Comparison of ENCODE assay signal across 29 cellular contexts in the genomic region with DNA sequence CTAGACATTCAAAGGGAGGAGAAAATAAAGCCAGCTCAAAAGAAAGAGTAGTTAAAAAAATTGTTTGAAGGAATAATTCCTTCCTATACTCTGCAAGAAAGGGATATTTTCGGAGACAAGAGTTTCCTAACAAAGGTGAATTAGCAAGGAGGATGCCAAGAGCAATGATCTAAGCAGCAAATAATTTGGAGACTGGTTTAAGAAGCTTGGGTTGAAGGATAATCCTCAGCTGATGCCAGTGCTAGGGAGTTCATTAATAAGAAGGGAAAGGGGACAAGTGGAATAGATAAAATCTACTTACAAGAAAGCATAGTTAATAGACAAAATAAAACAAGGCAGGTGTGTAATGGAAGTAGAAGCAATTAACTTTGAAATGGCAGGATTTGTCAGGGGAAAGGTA.
"Had no signal": no experiment of that assay in that cellular context is flagged by ENCODE, and none has a peak within 500 bp of the region (broad histone marks: within the 10 kb centered on the region; RNA-seq: fewer than 3 reads in every experiment).

No MANE protein-coding gene starts in this region.

- H3K9me3 ChIP-seq: neutrophil, pancreas, prostate gland, right lobe of liver, sigmoid colon, thoracic aorta, thyroid gland, tibial nerve, upper lobe of left lung, vagina had no signal

- H3K4me1 ChIP-seq: pancreas, prostate gland, right lobe of liver, sigmoid colon, thyroid gland, upper lobe of left lung, vagina had no signal

- H3K36me3 ChIP-seq: neutrophil, pancreas, prostate gland, right lobe of liver, sigmoid colon, thoracic aorta, thyroid gland, tibial nerve, upper lobe of left lung, vagina had no signal

- H3K9me3 Mint-ChIP-seq: natural killer cell treated with Interleukin-12 subunit alpha and Interleukin-12 subunit beta and Interleukin-15 and Interleukin-18, amount 100 ng/mL, for 72 hours; neural crest cell; stimulated activated naive CD8-positive, alpha-beta T cell treated with anti-CD3 and anti-CD28 coated beads, Interleukin-15, amount 100 ng/mL, for 72 hours had no signal

- H3K27ac Mint-ChIP-seq: naive B cell; naive thymus-derived CD8-positive, alpha-beta T cell; natural killer cell treated with Interleukin-12 subunit alpha and Interleukin-12 subunit beta and Interleukin-15 and Interleukin-18, amount 100 ng/mL, for 72 hours; nephron progenitor cell; stimulated activated memory B cell treated with anti-CD40 and anti-IgM and Interleukin-4, amounts not matched to agents 10 μg/mL and 1 μg/mL and 100 μg/mL, for 72 hours; stimulated activated naive CD8-positive, alpha-beta T cell treated with anti-CD3 and anti-CD28 coated beads, Interleukin-15, amount 100 ng/mL, for 72 hours had no signal

- H3K4me3 ChIP-seq: pancreas, prostate gland, right lobe of liver, sigmoid colon, thoracic aorta, thyroid gland, tibial nerve, upper lobe of left lung, vagina had no signal

- H3K4me1 Mint-ChIP-seq: naive B cell; naive thymus-derived CD8-positive, alpha-beta T cell; stimulated activated memory B cell treated with anti-CD40 and anti-IgM and Interleukin-4, amounts not matched to agents 10 μg/mL and 1 μg/mL and 100 μg/mL, for 72 hours; stimulated activated naive CD8-positive, alpha-beta T cell treated with anti-CD3 and anti-CD28 coated beads, Interleukin-15, amount 100 ng/mL, for 72 hours had no signal

- H3K27ac ChIP-seq: neutrophil, pancreas, prostate gland, right lobe of liver, sigmoid colon, thoracic aorta, thyroid gland, tibial nerve, upper lobe of left lung, vagina had no signal

- H3K36me3 Mint-ChIP-seq: naive B cell; naive thymus-derived CD8-positive, alpha-beta T cell; natural killer cell treated with Interleukin-12 subunit alpha and Interleukin-12 subunit beta and Interleukin-15 and Interleukin-18, amount 100 ng/mL, for 72 hours; stimulated activated memory B cell treated with anti-CD40 and anti-IgM and Interleukin-4, amounts not matched to agents 10 μg/mL and 1 μg/mL and 100 μg/mL, for 72 hours had no signal

- H3K27me3 ChIP-seq: neutrophil, pancreas, right lobe of liver, sigmoid colon, thyroid gland, tibial nerve, upper lobe of left lung, vagina had no signal

- DNase-seq: naive B cell; naive thymus-derived CD8-positive, alpha-beta T cell; nephron progenitor cell; nucleus accumbens; pancreas; retina; right cardiac atrium; right lobe of liver; sigmoid colon; small intestine; stimulated activated CD4-positive, alpha-beta T cell treated with anti-CD3 and anti-CD28 coated beads, Interleukin-1b, Interleukin-23, amount 100 ng/mL, for 48 hours; stimulated activated CD4-positive, alpha-beta T cell treated with anti-CD3 and anti-CD28 coated beads, Interleukin-4, amount 100 ng/mL, for 1 hour; stimulated activated CD4-positive, alpha-beta T cell treated with anti-CD3 and anti-CD28 coated beads, Interleukin-4, amount 100 ng/mL, for 4 hours; stimulated activated CD8-positive, alpha-beta memory T cell treated with anti-CD3 and anti-CD28 coated beads, Interleukin-4, amount 100 ng/mL, for 48 hours; stimulated activated naive CD4-positive, alpha-beta T cell; stimulated activated naive CD8-positive, alpha-beta T cell treated with anti-CD3 and anti-CD28 coated beads, Interleukin-15, amount 100 ng/mL, for 72 hours; stimulated activated naive CD8-positive, alpha-beta T cell treated with anti-CD3 and anti-CD28 coated beads, Interleukin-15, Interleukin-2, amounts not matched to agents 100 U/mL and 50 U/mL, for 24 hours; substantia nigra; thyroid gland; trophoblast cell; upper lobe of left lung had no signal

- H3K4me3 Mint-ChIP-seq: naive B cell; naive thymus-derived CD8-positive, alpha-beta T cell; natural killer cell treated with Interleukin-12 subunit alpha and Interleukin-12 subunit beta and Interleukin-15 and Interleukin-18, amount 100 ng/mL, for 72 hours; nephron progenitor cell; neural crest cell; stimulated activated memory B cell treated with anti-CD40 and anti-IgM and Interleukin-4, amounts not matched to agents 10 μg/mL and 1 μg/mL and 100 μg/mL, for 72 hours; stimulated activated naive CD8-positive, alpha-beta T cell treated with anti-CD3 and anti-CD28 coated beads, Interleukin-15, amount 100 ng/mL, for 72 hours had no signal

- H3K27me3 Mint-ChIP-seq: naive B cell; stimulated activated memory B cell treated with anti-CD40 and anti-IgM and Interleukin-4, amounts not matched to agents 10 μg/mL and 1 μg/mL and 100 μg/mL, for 72 hours; stimulated activated naive CD8-positive, alpha-beta T cell treated with anti-CD3 and anti-CD28 coated beads, Interleukin-15, amount 100 ng/mL, for 72 hours had no signal
